8 cellular contexts compared by ENCODE assay signal in genomic region chr7:140646931-140647647, GRCh38. TPM values are rescaled to one million over a fixed set of nuclear protein-coding genes. Genes with fewer than 3 reads are reported as not detected.
A peak's percentile ranks its signal among the peaks of the same experiment; 100 is the strongest.
DNase-seq lines count a peak whose midpoint lies in the region; ATAC-seq and TF ChIP-seq lines count a peak whose summit lies in the region.

No MANE protein-coding gene starts in this region.

- no peak for TF ChIP-seq POLR2A in gastroesophageal sphincter (IDR thresholded peaks at IDR 0.05)

- peaks cover 3% of the 10 kb centered on the region for H3K4me1 Mint-ChIP-seq in progenitor cell of endocrine pancreas (ENCODE audit: low read depth)
- H3K4me1 Mint-ChIP-seq in activated T-helper 1 cell treated with anti-CD3 and anti-CD28 coated beads, Interleukin-12 subunit alpha, Interleukin-12 subunit beta, Interleukin-2, Interleukin-4 antibody, amounts not matched to agents 30 ng/mL and 10 ng/mL and 1 ng/mL, durations not matched to agents 14 hours and 24 hours and 36 hours (ENCODE audit: low read depth): peaks cover 7% of the 10 kb centered on the region

- WGBS in gastroesophageal sphincter (ENCODE audit: low coverage in 1 of 2), 2 donors: 21 to 31% methylated on average over 4 to 5 of the region's 8 CpGs

- peak overlapping the region in 3 of 4 donors; percentile 49 to 63 (median 62) for H3K27ac ChIP-seq in gastroesophageal sphincter

- no peak for TF ChIP-seq EP300 in gastroesophageal sphincter (IDR thresholded peaks at IDR 0.05)

- TF ChIP-seq CTCF in BE2C (IDR thresholded peaks at IDR 0.05; ENCODE audit: low read depth, low read length) (peak; percentile 87), gastroesophageal sphincter (IDR thresholded peaks at IDR 0.05) (peak in 3 of 4 experiments; percentile 22 to 67 (median 64)), progenitor cell of endocrine pancreas (IDR thresholded peaks at IDR 0.05; ENCODE audit: unreplicated experiment) (peak; percentile 64)

- H3K36me3 Mint-ChIP-seq in progenitor cell of endocrine pancreas (ENCODE audit: insufficient read depth): no peaks in the 10 kb centered on the region
- no peaks in the 10 kb centered on the region for H3K36me3 Mint-ChIP-seq in activated T-helper 1 cell treated with anti-CD3 and anti-CD28 coated beads, Interleukin-12 subunit alpha, Interleukin-12 subunit beta, Interleukin-2, Interleukin-4 antibody, amounts not matched to agents 30 ng/mL and 10 ng/mL and 1 ng/mL, durations not matched to agents 14 hours and 24 hours and 36 hours (ENCODE audit: low read depth)

- no peaks in the 10 kb centered on the region for H3K9me3 Mint-ChIP-seq in progenitor cell of endocrine pancreas (ENCODE audit: low read depth)
- H3K9me3 Mint-ChIP-seq in activated T-helper 1 cell treated with anti-CD3 and anti-CD28 coated beads, Interleukin-12 subunit alpha, Interleukin-12 subunit beta, Interleukin-2, Interleukin-4 antibody, amounts not matched to agents 30 ng/mL and 10 ng/mL and 1 ng/mL, durations not matched to agents 14 hours and 24 hours and 36 hours: no peaks in the 10 kb centered on the region

- no peak overlapping the region for H3K4me3 Mint-ChIP-seq in progenitor cell of endocrine pancreas (ENCODE audit: low read depth)
- H3K4me3 Mint-ChIP-seq in activated T-helper 1 cell treated with anti-CD3 and anti-CD28 coated beads, Interleukin-12 subunit alpha, Interleukin-12 subunit beta, Interleukin-2, Interleukin-4 antibody, amounts not matched to agents 30 ng/mL and 10 ng/mL and 1 ng/mL, durations not matched to agents 14 hours and 24 hours and 36 hours: no peak overlapping the region

- no peaks in the 10 kb centered on the region for H3K9me3 ChIP-seq in BE2C
- H3K9me3 ChIP-seq in gastroesophageal sphincter: no peaks in the 10 kb centered on the region

- H3K27me3 Mint-ChIP-seq in progenitor cell of endocrine pancreas: peaks cover 3% of the 10 kb centered on the region
- H3K27me3 Mint-ChIP-seq in activated T-helper 1 cell treated with anti-CD3 and anti-CD28 coated beads, Interleukin-12 subunit alpha, Interleukin-12 subunit beta, Interleukin-2, Interleukin-4 antibody, amounts not matched to agents 30 ng/mL and 10 ng/mL and 1 ng/mL, durations not matched to agents 14 hours and 24 hours and 36 hours (ENCODE audit: insufficient read depth): peaks cover 46% of the 10 kb centered on the region

- peaks cover 7% of the 10 kb centered on the region for H3K4me1 ChIP-seq in BE2C
- peaks cover 0 to 29% (median 10%) of the 10 kb centered on the region in 3 donors for H3K4me1 ChIP-seq in gastroesophageal sphincter

- intact Hi-C loops in activated T-helper 1 cell treated with anti-CD3 and anti-CD28 coated beads, Interleukin-12 subunit alpha, Interleukin-12 subunit beta, Interleukin-2, Interleukin-4 antibody, amounts not matched to agents 30 ng/mL and 10 ng/mL and 1 ng/mL, durations not matched to agents 14 hours and 24 hours and 36 hours (cut with micrococcal nuclease): no loop called here

- peak; percentile 77 for DNase-seq in BE2C
- DNase-seq in NCI-H446 treated with DMSO at 0.1 percent for 48 hours (lab: John Stamatoyannopoulos, UW): peak; percentile 43
- peak; percentile 38 for DNase-seq in activated T-cell treated with anti-CD3 and anti-CD28 coated beads, Interleukin-2, amount 50 U/mL, for 1 hour
- no peak for DNase-seq in progenitor cell of endocrine pancreas (ENCODE audit: low spot score, unreplicated experiment)
- DNase-seq in activated T-helper 1 cell treated with anti-CD3 and anti-CD28 coated beads, Interleukin-12 subunit alpha, Interleukin-12 subunit beta, Interleukin-2, Interleukin-4 antibody, amounts not matched to agents 30 ng/mL and 10 ng/mL and 1 ng/mL, durations not matched to agents 14 hours and 24 hours and 36 hours (ENCODE audit: low spot score): no peak

- H3K27me3 ChIP-seq in BE2C (no peaks in the 10 kb centered on the region), gastroesophageal sphincter (no peaks in the 10 kb centered on the region)

- H3K4me3 ChIP-seq in BE2C (ENCODE audit: low read depth, low read length): no peak overlapping the region
- no peak overlapping the region for H3K4me3 ChIP-seq in gastroesophageal sphincter

- H3K27ac Mint-ChIP-seq in progenitor cell of endocrine pancreas: peak overlapping the region; percentile 54
- H3K27ac Mint-ChIP-seq in activated T-helper 1 cell treated with anti-CD3 and anti-CD28 coated beads, Interleukin-12 subunit alpha, Interleukin-12 subunit beta, Interleukin-2, Interleukin-4 antibody, amounts not matched to agents 30 ng/mL and 10 ng/mL and 1 ng/mL, durations not matched to agents 14 hours and 24 hours and 36 hours: no peak overlapping the region

- ATAC-seq in GM18502 (IDR thresholded peaks at IDR 0.05; ENCODE audit: poor library complexity, unreplicated experiment): peak; percentile 75
- ATAC-seq in HG02973 (IDR thresholded peaks at IDR 0.05; ENCODE audit: unreplicated experiment): peak; percentile 88
- peak; percentile 70 for ATAC-seq in gastroesophageal sphincter

- H3K36me3 ChIP-seq in BE2C (no peaks in the 10 kb centered on the region), gastroesophageal sphincter (no peaks in the 10 kb centered on the region)

RNA-seq across cellular contexts. Expression of gene DENND2A, which starts 6.5 kb away (rescaled TPM):
- polyA plus RNA-seq in BE2C (2012; ENCODE audit: insufficient read depth, insufficient read length, low read depth): 1.8 TPM
- 10 to 100 TPM; 25.2 to 83.5 (median 46.5) TPM for total RNA-seq in gastroesophageal sphincter
- 32.0 and 39.8 TPM in 2 replicates for total RNA-seq in progenitor cell of endocrine pancreas
- not detected in 2 replicates for total RNA-seq in activated T-helper 1 cell treated with anti-CD3 and anti-CD28 coated beads, Interleukin-12 subunit alpha, Interleukin-12 subunit beta, Interleukin-2, Interleukin-4 antibody, amounts not matched to agents 30 ng/mL and 10 ng/mL and 1 ng/mL, durations not matched to agents 14 hours and 24 hours and 36 hours

RNA-seq across cellular contexts. Expression of gene ADCK2, which starts 25.7 kb away (rescaled TPM):
- 8.0 TPM for polyA plus RNA-seq in BE2C (2012; ENCODE audit: insufficient read depth, insufficient read length, low read depth)
- 10 to 100 TPM; 14.5 to 33.4 (median 22.4) TPM for total RNA-seq in gastroesophageal sphincter
- 19.9 and 21.9 TPM in 2 replicates for total RNA-seq in progenitor cell of endocrine pancreas
- 21.1 and 23.5 TPM in 2 replicates for total RNA-seq in activated T-helper 1 cell treated with anti-CD3 and anti-CD28 coated beads, Interleukin-12 subunit alpha, Interleukin-12 subunit beta, Interleukin-2, Interleukin-4 antibody, amounts not matched to agents 30 ng/mL and 10 ng/mL and 1 ng/mL, durations not matched to agents 14 hours and 24 hours and 36 hours

RNA-seq across cellular contexts. Expression of gene NDUFB2, which starts 49.4 kb away (rescaled TPM):
- polyA plus RNA-seq in BE2C (2012; ENCODE audit: insufficient read depth, insufficient read length, low read depth): 305 TPM
- total RNA-seq in gastroesophageal sphincter (100 to 1,000 TPM; 187 to 472 (median 345) TPM), progenitor cell of endocrine pancreas (172 and 174 TPM in 2 replicates)
- total RNA-seq in activated T-helper 1 cell treated with anti-CD3 and anti-CD28 coated beads, Interleukin-12 subunit alpha, Interleukin-12 subunit beta, Interleukin-2, Interleukin-4 antibody, amounts not matched to agents 30 ng/mL and 10 ng/mL and 1 ng/mL, durations not matched to agents 14 hours and 24 hours and 36 hours: 178 and 194 TPM in 2 replicates

Comparison
In these comparisons a context has a peak if more than half of its experiments do, and no peak if none do; other contexts are left out.
1. DNase-seq: peak in BE2C (single experiment), NCI-H446 treated with DMSO at 0.1 percent for 48 hours (single experiment) and activated T-cell treated with anti-CD3 and anti-CD28 coated beads, Interleukin-2, amount 50 U/mL, for 1 hour (single experiment); none in progenitor cell of endocrine pancreas (single experiment) and activated T-helper 1 cell treated with anti-CD3 and anti-CD28 coated beads, Interleukin-12 subunit alpha, Interleukin-12 subunit beta, Interleukin-2, Interleukin-4 antibody, amounts not matched to agents 30 ng/mL and 10 ng/mL and 1 ng/mL, durations not matched to agents 14 hours and 24 hours and 36 hours (single experiment).
2. RNA of gene DENND2A, which starts 6.5 kb away (total RNA-seq): 25.2 to 83.5 TPM in gastroesophageal sphincter and 32.0 to 39.8 TPM in progenitor cell of endocrine pancreas; not detected in activated T-helper 1 cell treated with anti-CD3 and anti-CD28 coated beads, Interleukin-12 subunit alpha, Interleukin-12 subunit beta, Interleukin-2, Interleukin-4 antibody, amounts not matched to agents 30 ng/mL and 10 ng/mL and 1 ng/mL, durations not matched to agents 14 hours and 24 hours and 36 hours; every median in the first group is over 10 times any median in the second.
3. Peak in every context shown above with its lines, with median percentiles within 50 percentile points of each other: CTCF ChIP-seq and ATAC-seq.